ENCODE assay signal across 8 cellular contexts in genomic region chr1:116899529-116899928, GRCh38. TPM values are rescaled to one million over a fixed set of nuclear protein-coding genes. Genes with fewer than 3 reads are reported as not detected.
"Had no signal": no experiment of that assay in that cellular context is flagged by ENCODE, and none has a peak within 500 bp of the region (broad histone marks: within the 10 kb centered on the region; RNA-seq: fewer than 3 reads in every experiment).

No MANE protein-coding gene starts in this region.

- H2AFZ ChIP-seq: GM23248 had no signal

- DNase-seq: GM23248, GOT3, H7, KG1 had no signal

- FAIRE-seq: HTR-8/SVneo had no signal

- ATAC-seq: HCT116 had no signal

- H3K9ac ChIP-seq: GM23248 had no signal

- H3K36me3 ChIP-seq: HAP-1 had no signal

- H3K27ac ChIP-seq: GM23248 had no signal

- H3K4me3 ChIP-seq: GM23248, HAP-1 had no signal

- H3K9me3 ChIP-seq: HAP-1 had no signal

RNA-seq across cellular contexts. Expression of gene PTGFRN, which starts 10.2 kb away (rescaled TPM):
- polyA plus RNA-seq: IgD-negative memory B cell had no signal
